19 cellular contexts compared by ENCODE assay signal in genomic region chr7:49812534-49812933, GRCh38. TPM values are rescaled to one million over a fixed set of nuclear protein-coding genes. Genes with fewer than 3 reads are reported as not detected.
"Had no signal": no experiment of that assay in that cellular context is flagged by ENCODE, and none has a peak within 500 bp of the region (broad histone marks: within the 10 kb centered on the region; RNA-seq: fewer than 3 reads in every experiment).

No MANE protein-coding gene starts in this region.

- DNase-seq: activated CD4-positive, alpha-beta T cell treated with anti-CD3 and anti-CD28 coated beads for 4 hours; activated CD8-positive, alpha-beta memory T cell treated with anti-CD3 and anti-CD28 coated beads, Interleukin-2, amount 50 U/mL, for 48 hours; activated CD8-positive, alpha-beta T cell treated with anti-CD3 and anti-CD28 coated beads for 36 hours; activated naive CD8-positive, alpha-beta T cell treated with anti-CD3 and anti-CD28 coated beads, Interleukin-2, amount 10 ng/mL, durations not matched to agents 7 days and 5 days; aorta; heart left ventricle; islet precursor cell; mammary epithelial cell; naive thymus-derived CD4-positive, alpha-beta T cell; posterior cingulate gyrus; small intestine; tibial artery; WERI-Rb-1 had no signal

- H3K27me3 ChIP-seq: heart left ventricle, tibial artery, vagina had no signal

- FAIRE-seq: endometrium, frontal cortex, small intestine had no signal

- H3K9me3 ChIP-seq: heart left ventricle, tibial artery, vagina had no signal

- H3K4me1 ChIP-seq: tibial artery, vagina had no signal

- H3K4me1 Mint-ChIP-seq: activated naive CD8-positive, alpha-beta T cell treated with anti-CD3 and anti-CD28 coated beads, Interleukin-2, amount 10 ng/mL, durations not matched to agents 7 days and 5 days; naive thymus-derived CD4-positive, alpha-beta T cell; stimulated activated effector memory CD8-positive, alpha-beta T cell treated with anti-CD3 and anti-CD28 coated beads, Interleukin-12 subunit alpha, Interleukin-12 subunit beta, amount 100 ng/mL, for 72 hours had no signal

- H3K27ac ChIP-seq: heart left ventricle, tibial artery, vagina, WERI-Rb-1 had no signal

- H3K36me3 Mint-ChIP-seq: activated naive CD8-positive, alpha-beta T cell treated with anti-CD3 and anti-CD28 coated beads, Interleukin-2, amount 10 ng/mL, durations not matched to agents 7 days and 5 days; naive thymus-derived CD4-positive, alpha-beta T cell; stimulated activated effector memory CD8-positive, alpha-beta T cell treated with anti-CD3 and anti-CD28 coated beads, Interleukin-12 subunit alpha, Interleukin-12 subunit beta, amount 100 ng/mL, for 72 hours had no signal

- H3K9me3 Mint-ChIP-seq: activated CD8-positive, alpha-beta T cell treated with anti-CD3 and anti-CD28 coated beads for 36 hours; activated naive CD8-positive, alpha-beta T cell treated with anti-CD3 and anti-CD28 coated beads, Interleukin-2, amount 10 ng/mL, durations not matched to agents 7 days and 5 days had no signal

- H3K4me3 Mint-ChIP-seq: activated CD8-positive, alpha-beta T cell treated with anti-CD3 and anti-CD28 coated beads for 36 hours; activated naive CD8-positive, alpha-beta T cell treated with anti-CD3 and anti-CD28 coated beads, Interleukin-2, amount 10 ng/mL, durations not matched to agents 7 days and 5 days; naive thymus-derived CD4-positive, alpha-beta T cell; stimulated activated effector memory CD8-positive, alpha-beta T cell treated with anti-CD3 and anti-CD28 coated beads, Interleukin-12 subunit alpha, Interleukin-12 subunit beta, amount 100 ng/mL, for 72 hours had no signal

- H3K36me3 ChIP-seq: heart left ventricle, tibial artery, vagina, WERI-Rb-1 had no signal

- H3K4me3 ChIP-seq: heart left ventricle, tibial artery, vagina had no signal

- H3K27ac Mint-ChIP-seq: activated CD8-positive, alpha-beta T cell treated with anti-CD3 and anti-CD28 coated beads for 36 hours; activated naive CD8-positive, alpha-beta T cell treated with anti-CD3 and anti-CD28 coated beads, Interleukin-2, amount 10 ng/mL, durations not matched to agents 7 days and 5 days; naive thymus-derived CD4-positive, alpha-beta T cell; stimulated activated effector memory CD8-positive, alpha-beta T cell treated with anti-CD3 and anti-CD28 coated beads, Interleukin-12 subunit alpha, Interleukin-12 subunit beta, amount 100 ng/mL, for 72 hours had no signal

- ATAC-seq: activated CD8-positive, alpha-beta T cell treated with anti-CD3 and anti-CD28 coated beads for 36 hours; left lobe of liver; naive thymus-derived CD4-positive, alpha-beta T cell; stimulated activated effector memory CD8-positive, alpha-beta T cell treated with anti-CD3 and anti-CD28 coated beads, Interleukin-12 subunit alpha, Interleukin-12 subunit beta, amount 100 ng/mL, for 72 hours had no signal

- H3K27me3 Mint-ChIP-seq: activated naive CD8-positive, alpha-beta T cell treated with anti-CD3 and anti-CD28 coated beads, Interleukin-2, amount 10 ng/mL, durations not matched to agents 7 days and 5 days had no signal

RNA-seq across cellular contexts. Expression of gene VWC2, which starts 39.1 kb away (rescaled TPM):
- total RNA-seq: activated CD8-positive, alpha-beta T cell treated with anti-CD3 and anti-CD28 coated beads for 36 hours; activated naive CD8-positive, alpha-beta T cell treated with anti-CD3 and anti-CD28 coated beads, Interleukin-2, amount 10 ng/mL, durations not matched to agents 7 days and 5 days; aorta; left lobe of liver; mammary epithelial cell; mononuclear cell; naive thymus-derived CD4-positive, alpha-beta T cell had no signal
- polyA plus RNA-seq: mammary epithelial cell; naive thymus-derived CD4-positive, alpha-beta T cell had no signal
